15 cellular contexts compared by ENCODE assay signal in genomic region chr18:55407191-55407590, GRCh38.
DNase-seq lines count a peak whose midpoint lies in the region; ATAC-seq and TF ChIP-seq lines count a peak whose summit lies in the region.
"Had no signal": no experiment of that assay in that cellular context is flagged by ENCODE, and none has a peak within 500 bp of the region (broad histone marks: within the 10 kb centered on the region; RNA-seq: fewer than 3 reads in every experiment).

No MANE protein-coding gene starts in this region.

- H3K27ac Mint-ChIP-seq in mesothelial cell of epicardium: peak overlapping the region; percentile 89
- H3K27ac Mint-ChIP-seq in WTC11: no peak overlapping the region
- H3K27ac Mint-ChIP-seq in stimulated activated memory B cell treated with anti-CD40 and anti-IgM and Interleukin-4, amounts not matched to agents 10 μg/mL and 1 μg/mL and 100 μg/mL, for 72 hours: no peak overlapping the region

- H3K27me3 Mint-ChIP-seq in mesothelial cell of epicardium (ENCODE audit: low read depth): no peaks in the 10 kb centered on the region
- no peaks in the 10 kb centered on the region for H3K27me3 Mint-ChIP-seq in WTC11 (ENCODE audit: low read depth)
- H3K27me3 Mint-ChIP-seq in stimulated activated memory B cell treated with anti-CD40 and anti-IgM and Interleukin-4, amounts not matched to agents 10 μg/mL and 1 μg/mL and 100 μg/mL, for 72 hours: no peaks in the 10 kb centered on the region
- H3K27me3 Mint-ChIP-seq: naive thymus-derived CD4-positive, alpha-beta T cell had no signal

- H3K27me3 ChIP-seq in BE2C (no peaks in the 10 kb centered on the region), SJCRH30 (no peaks in the 10 kb centered on the region)
- H3K27me3 ChIP-seq: brain microvascular endothelial cell, left lung, tibial artery had no signal

- H3K36me3 ChIP-seq in BE2C (no peaks in the 10 kb centered on the region), SJCRH30 (no peaks in the 10 kb centered on the region)
- H3K36me3 ChIP-seq: brain microvascular endothelial cell, left lung, tibial artery had no signal

- H3K4me1 ChIP-seq in BE2C (peaks cover 13% of the 10 kb centered on the region), SJCRH30 (peaks cover 22% of the 10 kb centered on the region)

- no peak for DNase-seq in BE2C
- peak; percentile 87 for DNase-seq in NCI-H1105 treated with DMSO at 0.1 percent for 48 hours (lab: John Stamatoyannopoulos, UW)
- DNase-seq in SHP77 (lab: John Stamatoyannopoulos, UW): peak; percentile 25 to 36
- no peak for DNase-seq in mesothelial cell of epicardium (ENCODE audit: low spot score in 2 of 2, unreplicated experiment in 2 of 2)
- DNase-seq in SJCRH30: no peak
- DNase-seq in WTC11 (ENCODE audit: low spot score): no peak
- DNase-seq in germinal center (ENCODE audit: low spot score): no peak
- DNase-seq: AML-193; brain microvascular endothelial cell; effector CD4-positive, alpha-beta T cell; left lung; naive thymus-derived CD4-positive, alpha-beta T cell; stimulated activated CD4-positive, alpha-beta T cell treated with anti-CD3 and anti-CD28 coated beads, Interleukin-1b, Interleukin-23, amount 100 ng/mL, for 48 hours; tibial artery had no signal

- no peak for TF ChIP-seq CTCF in BE2C (IDR thresholded peaks at IDR 0.05; ENCODE audit: low read depth, low read length)
- no peak for TF ChIP-seq CTCF in mesothelial cell of epicardium (IDR thresholded peaks at IDR 0.05; ENCODE audit: unreplicated experiment)
- TF ChIP-seq CTCF in WTC11 (IDR thresholded peaks at IDR 0.05): no peak

- ATAC-seq in WTC11: no peak
- ATAC-seq in stimulated activated memory B cell treated with anti-CD40 and anti-IgM and Interleukin-4, amounts not matched to agents 10 μg/mL and 1 μg/mL and 100 μg/mL, for 72 hours: no peak
- ATAC-seq: naive thymus-derived CD4-positive, alpha-beta T cell had no signal

- no peak overlapping the region for H3K4me3 Mint-ChIP-seq in mesothelial cell of epicardium
- H3K4me3 Mint-ChIP-seq in WTC11: no peak overlapping the region
- H3K4me3 Mint-ChIP-seq in stimulated activated memory B cell treated with anti-CD40 and anti-IgM and Interleukin-4, amounts not matched to agents 10 μg/mL and 1 μg/mL and 100 μg/mL, for 72 hours: no peak overlapping the region
- H3K4me3 Mint-ChIP-seq: naive thymus-derived CD4-positive, alpha-beta T cell had no signal

- H3K27ac ChIP-seq in SJCRH30: no peak overlapping the region
- H3K27ac ChIP-seq: brain microvascular endothelial cell, tibial artery had no signal

- POLR2A ChIA-PET in WTC11 (lab: Charles Lee): no interaction called here

- peaks cover 53% of the 10 kb centered on the region for H3K4me1 Mint-ChIP-seq in mesothelial cell of epicardium
- peaks cover 80% of the 10 kb centered on the region for H3K4me1 Mint-ChIP-seq in WTC11
- H3K4me1 Mint-ChIP-seq in stimulated activated memory B cell treated with anti-CD40 and anti-IgM and Interleukin-4, amounts not matched to agents 10 μg/mL and 1 μg/mL and 100 μg/mL, for 72 hours: peaks cover 25% of the 10 kb centered on the region
- H3K4me1 Mint-ChIP-seq: naive thymus-derived CD4-positive, alpha-beta T cell had no signal

- H3K9me3 Mint-ChIP-seq in mesothelial cell of epicardium: no peaks in the 10 kb centered on the region
- H3K9me3 Mint-ChIP-seq in WTC11: no peaks in the 10 kb centered on the region
- no peaks in the 10 kb centered on the region for H3K9me3 Mint-ChIP-seq in stimulated activated memory B cell treated with anti-CD40 and anti-IgM and Interleukin-4, amounts not matched to agents 10 μg/mL and 1 μg/mL and 100 μg/mL, for 72 hours
- H3K9me3 Mint-ChIP-seq: naive thymus-derived CD4-positive, alpha-beta T cell had no signal

- H3K4me3 ChIP-seq in BE2C (ENCODE audit: low read depth, low read length) (peak overlapping the region; percentile 52), SJCRH30 (no peak overlapping the region)
- H3K4me3 ChIP-seq: left lung, tibial artery had no signal

- H3K36me3 Mint-ChIP-seq in mesothelial cell of epicardium (no peaks in the 10 kb centered on the region), WTC11 (no peaks in the 10 kb centered on the region)
- H3K36me3 Mint-ChIP-seq in stimulated activated memory B cell treated with anti-CD40 and anti-IgM and Interleukin-4, amounts not matched to agents 10 μg/mL and 1 μg/mL and 100 μg/mL, for 72 hours: no peaks in the 10 kb centered on the region
- H3K36me3 Mint-ChIP-seq: naive thymus-derived CD4-positive, alpha-beta T cell had no signal

- CTCF ChIA-PET in WTC11 (lab: Charles Lee): interaction anchor here (1.1 kb wide), 1 partner anchor 9 kb away, joined by 3 read pairs; no protein-coding TSS in a partner anchor

- H3K9me3 ChIP-seq in BE2C (no peaks in the 10 kb centered on the region), SJCRH30 (replicated peaks) (no peaks in the 10 kb centered on the region)
- H3K9me3 ChIP-seq: left lung, tibial artery had no signal

TF ChIP-seq in WTC11, 78 proteins besides CTCF, POLR2A, EP300 and RAD21:
- TF ChIP-seq PRRX2 (CRISPR knock-in tag; IDR thresholded peaks at IDR 0.05): no peak
- TF ChIP-seq MAX (CRISPR knock-in tag; IDR thresholded peaks at IDR 0.05): no peak
- no peak for TF ChIP-seq ZNF138 (CRISPR knock-in tag; conservative IDR thresholded peaks at IDR 0.05)
- no peak for TF ChIP-seq IRF1 (CRISPR knock-in tag; IDR thresholded peaks at IDR 0.05)
- TF ChIP-seq ZNF396 (CRISPR knock-in tag; IDR thresholded peaks at IDR 0.05; ENCODE audit: borderline replicate concordance): no peak
- TF ChIP-seq ATF6 (CRISPR knock-in tag; IDR thresholded peaks at IDR 0.05): no peak
- no peak for TF ChIP-seq ATF3 (CRISPR knock-in tag; conservative IDR thresholded peaks at IDR 0.05)

Comparison
In these comparisons a context has a peak if more than half of its experiments do, and no peak if none do; other contexts are left out.
1. DNase-seq: peak in NCI-H1105 treated with DMSO at 0.1 percent for 48 hours (single experiment) and SHP77 (2 of 2); none in BE2C (single experiment), mesothelial cell of epicardium (0 of 2), SJCRH30 (0 of 2), WTC11 (single experiment) and germinal center (single experiment).